Comparison of ENCODE assay signal across 24 cellular contexts in the genomic region with DNA sequence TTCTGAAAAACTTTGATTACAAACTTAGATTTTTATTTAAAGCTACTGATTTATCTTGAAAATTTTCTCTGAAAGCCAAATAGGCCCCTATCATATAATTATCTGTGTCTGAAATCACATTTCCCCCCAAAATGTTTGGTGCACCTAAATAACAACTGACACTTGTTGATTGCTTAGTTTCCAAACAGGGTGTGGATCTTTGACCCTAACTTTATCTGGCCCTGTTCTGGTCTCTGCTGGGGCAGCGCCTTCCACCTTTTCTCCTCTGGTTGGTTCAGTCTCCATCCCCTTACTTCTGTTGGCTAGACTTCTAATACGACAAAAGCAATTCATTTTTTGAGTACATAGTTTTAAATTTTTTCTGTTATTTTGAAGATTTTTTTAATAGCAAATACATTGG. TPM values are rescaled to one million over a fixed set of nuclear protein-coding genes. Genes with fewer than 3 reads are reported as not detected.
A peak's percentile ranks its signal among the peaks of the same experiment; 100 is the strongest.
DNase-seq lines count a peak whose midpoint lies in the region; ATAC-seq, FAIRE-seq and TF ChIP-seq lines count a peak whose summit lies in the region.
"Had no signal": no experiment of that assay in that cellular context is flagged by ENCODE, and none has a peak within 500 bp of the region (broad histone marks: within the 10 kb centered on the region; RNA-seq: fewer than 3 reads in every experiment).

No MANE protein-coding gene starts in this region.

- H3K27ac ChIP-seq in A549 (0 out of 6 replicates have a peak overlapping the region, but pooled peaks of 1 of the 2 experiments have one; percentile 42), ascending aorta (peak overlapping the region; percentile 69 to 84), mesenchymal stem cell (ENCODE audit: low read length, poor library complexity, severe bottlenecking) (no peak overlapping the region), small intestine (ENCODE audit: low read depth in 1 of 2, low read length in 1 of 2) (peak overlapping the region; percentile 57 to 64)
- H3K27ac ChIP-seq: SK-N-MC had no signal

- no peaks in the 10 kb centered on the region for H3K9me3 ChIP-seq in A549
- no peaks in the 10 kb centered on the region for H3K9me3 ChIP-seq in ascending aorta
- no peaks in the 10 kb centered on the region for H3K9me3 ChIP-seq in mesenchymal stem cell (ENCODE audit: control insufficient read depth, low read length)
- no peaks in the 10 kb centered on the region for H3K9me3 ChIP-seq in small intestine (ENCODE audit: control insufficient read depth, low read depth)
- H3K9me3 ChIP-seq in HAP-1, result no peaks in the 10 kb centered on the region

- no peak overlapping the region for H3K18ac ChIP-seq in mesenchymal stem cell (ENCODE audit: low read depth in 1 of 2, low read length in 2 of 2)

- H3K36me3 ChIP-seq in ascending aorta, result no peaks in the 10 kb centered on the region
- H3K36me3 ChIP-seq in mesenchymal stem cell (ENCODE audit: control insufficient read depth in 1 of 2, insufficient read depth in 2 of 2, low read depth in 1 of 2, low read length in 2 of 2), result no peaks in the 10 kb centered on the region
- no peaks in the 10 kb centered on the region for H3K36me3 ChIP-seq in small intestine (ENCODE audit: control insufficient read depth in 2 of 2, insufficient read depth in 2 of 2, low read length in 2 of 2)
- no peaks in the 10 kb centered on the region for H3K36me3 ChIP-seq in HAP-1 (replicated peaks)

- H3K27ac Mint-ChIP-seq in activated CD4-positive, alpha-beta memory T cell treated with anti-CD3 and anti-CD28 coated beads for 36 hours, result no peak overlapping the region
- no peak overlapping the region for H3K27ac Mint-ChIP-seq in natural killer cell
- H3K27ac Mint-ChIP-seq: CD4-positive, alpha-beta T cell had no signal

- H3K4me3 ChIP-seq in A549, result no peak overlapping the region
- H3K4me3 ChIP-seq in ascending aorta, result no peak overlapping the region
- H3K4me3 ChIP-seq in mesenchymal stem cell (ENCODE audit: insufficient read depth in 1 of 2, low read depth in 1 of 2, low read length in 2 of 2), result no peak overlapping the region
- no peak overlapping the region for H3K4me3 ChIP-seq in small intestine (ENCODE audit: low read depth in 1 of 2, low read length in 2 of 2)
- no peak overlapping the region for H3K4me3 ChIP-seq in HAP-1
- H3K4me3 ChIP-seq: K562, SK-N-MC had no signal

- no peak overlapping the region for H3K4me3 Mint-ChIP-seq in activated CD4-positive, alpha-beta memory T cell treated with anti-CD3 and anti-CD28 coated beads for 36 hours
- H3K4me3 Mint-ChIP-seq in activated T-cell treated with anti-CD3 and anti-CD28 coated beads, Interleukin-2, amount 50 U/mL, for 4 hours, result no peak overlapping the region
- no peak overlapping the region for H3K4me3 Mint-ChIP-seq in natural killer cell
- H3K4me3 Mint-ChIP-seq: CD4-positive, alpha-beta T cell had no signal

- no peaks in the 10 kb centered on the region for H3K4me1 Mint-ChIP-seq in activated CD4-positive, alpha-beta memory T cell treated with anti-CD3 and anti-CD28 coated beads for 36 hours (ENCODE audit: low read depth)
- no peaks in the 10 kb centered on the region for H3K4me1 Mint-ChIP-seq in activated T-cell treated with anti-CD3 and anti-CD28 coated beads, Interleukin-2, amount 50 U/mL, for 4 hours (ENCODE audit: low read depth)
- no peaks in the 10 kb centered on the region for H3K4me1 Mint-ChIP-seq in natural killer cell

- no peak overlapping the region for H2AFZ ChIP-seq in mesenchymal stem cell (ENCODE audit: low read depth, low read length)

- peaks cover 15% of the 10 kb centered on the region for H3K4me1 ChIP-seq in A549
- H3K4me1 ChIP-seq in ascending aorta, result peaks cover 0 to 11% of the 10 kb centered on the region in 2 donors
- H3K4me1 ChIP-seq in mesenchymal stem cell (ENCODE audit: control insufficient read depth, insufficient read depth, low read depth, low read length), result peaks cover 3% of the 10 kb centered on the region
- no peaks in the 10 kb centered on the region for H3K4me1 ChIP-seq in small intestine (ENCODE audit: control insufficient read depth in 2 of 2, insufficient read depth in 1 of 2, low read depth in 1 of 2, low read length in 1 of 2)
- no peaks in the 10 kb centered on the region for H3K4me1 ChIP-seq in HAP-1

- no peak overlapping the region for H3K23ac ChIP-seq in mesenchymal stem cell (ENCODE audit: low read length in 2 of 2)

- H2BK15ac ChIP-seq in mesenchymal stem cell (ENCODE audit: low read depth, poor library complexity, severe bottlenecking), result no peak overlapping the region

- no peak for TF ChIP-seq CTCF in A549 (IDR thresholded peaks at IDR 0.05)
- TF ChIP-seq CTCF in ascending aorta (IDR thresholded peaks at IDR 0.05), result no peak
- no peak for TF ChIP-seq CTCF in natural killer cell (IDR thresholded peaks at IDR 0.05)

- no peak overlapping the region for H2BK120ac ChIP-seq in mesenchymal stem cell (ENCODE audit: low read depth, low read length)

- WGBS in A549 (ENCODE audit: missing lambda C conversion rate), result 84% methylated on average over 2 of the region's 2 CpGs
- WGBS in mesenchymal stem cell, result 88% methylated on average over 1 of the region's 2 CpGs
- 29 to 72% (median 37%) methylated on average over 2 of the region's 2 CpGs for WGBS in small intestine, 3 donors

- TF ChIP-seq EP300 in A549 (IDR thresholded peaks at IDR 0.05), result no peak

- intact Hi-C loops in ascending aorta (cut with DNase I), result no loop called here
- intact Hi-C loops in activated CD4-positive, alpha-beta memory T cell treated with anti-CD3 and anti-CD28 coated beads for 36 hours (cut with micrococcal nuclease), result no loop called here
- intact Hi-C loops in natural killer cell (cut with micrococcal nuclease), result no loop called here

- no peak for DNase-seq in A549 (ENCODE audit: low read depth in 1 of 2, low spot score in 1 of 2)
- DNase-seq in ascending aorta (ENCODE audit: low spot score in 2 of 2), result no peak
- DNase-seq in mesenchymal stem cell, result no peak
- peak; percentile 49 for DNase-seq in small intestine
- no peak for DNase-seq in activated CD4-positive, alpha-beta memory T cell treated with anti-CD3 and anti-CD28 coated beads for 36 hours
- DNase-seq in HAP-1 (ENCODE audit: low spot score in 2 of 2), result no peak
- DNase-seq in activated T-cell treated with anti-CD3 and anti-CD28 coated beads, Interleukin-2, amount 50 U/mL, for 4 hours, result no peak
- DNase-seq in natural killer cell, result no peak
- DNase-seq: CD4-positive, alpha-beta T cell; DMS79 treated with DMSO at 0.1 percent for 48 hours; H7; NCI-H1092; NCI-H187 treated with DMSO at 0.1 percent for 48 hours; NCI-H2171; NCI-H446 treated with DMSO at 0.1 percent for 48 hours; NCI-H748 treated with DMSO at 0.1 percent for 48 hours had no signal

- no peaks in the 10 kb centered on the region for H3K79me1 ChIP-seq in mesenchymal stem cell (replicated peaks; ENCODE audit: low read length, poor library complexity, severe bottlenecking)

- no peak for FAIRE-seq in A549 (lab: Jason Lieb, UNC)
- no peak for FAIRE-seq in small intestine (lab: Jason Lieb, UNC)
- FAIRE-seq: A204.1, D721Med, G401.6, GM12891, HTR-8/SVneo, K562 had no signal

- in situ Hi-C loops in HAP-1 (cut with MboI; ENCODE audit: low sequenced_read_pairs), result no loop called here

- no peaks in the 10 kb centered on the region for H3K27me3 Mint-ChIP-seq in activated CD4-positive, alpha-beta memory T cell treated with anti-CD3 and anti-CD28 coated beads for 36 hours
- peaks cover 3% of the 10 kb centered on the region for H3K27me3 Mint-ChIP-seq in activated T-cell treated with anti-CD3 and anti-CD28 coated beads, Interleukin-2, amount 50 U/mL, for 4 hours (ENCODE audit: low read depth)
- peaks cover 12 to 13% of the 10 kb centered on the region in 2 donors for H3K27me3 Mint-ChIP-seq in natural killer cell (ENCODE audit: low read depth in 2 of 2)

- H2AK5ac ChIP-seq in mesenchymal stem cell (ENCODE audit: low read length, severe bottlenecking), result no peak overlapping the region

- POLR2A ChIA-PET in A549 (lab: Yijun Ruan, JAX), result no interaction called here
- POLR2A ChIA-PET in activated CD4-positive, alpha-beta memory T cell treated with anti-CD3 and anti-CD28 coated beads for 36 hours (lab: Charles Lee), result no interaction called here

- no peak overlapping the region for H3K9ac ChIP-seq in mesenchymal stem cell (ENCODE audit: low read length)

- H4K91ac ChIP-seq in mesenchymal stem cell (ENCODE audit: low read length), result no peak overlapping the region

- H2BK5ac ChIP-seq in mesenchymal stem cell (ENCODE audit: low read depth, low read length, poor library complexity, severe bottlenecking), result no peak overlapping the region

- H2BK12ac ChIP-seq in mesenchymal stem cell (ENCODE audit: low read length in 2 of 2), result no peak overlapping the region

- H3K4me2 ChIP-seq in A549, result peak overlapping the region; percentile 58
- H3K4me2 ChIP-seq in mesenchymal stem cell (ENCODE audit: low read length, poor library complexity, severe bottlenecking), result peak overlapping the region; percentile 30

- no peak for TF ChIP-seq RAD21 in A549 (conservative IDR thresholded peaks at IDR 0.05 in 1 of 2, IDR thresholded peaks at IDR 0.05 in 1 of 2)

- H3K4ac ChIP-seq in mesenchymal stem cell (ENCODE audit: low read depth in 1 of 2, low read length in 2 of 2), result no peak overlapping the region

- ATAC-seq in A549, result no peak
- no peak for ATAC-seq in activated T-cell treated with anti-CD3 and anti-CD28 coated beads, Interleukin-2, amount 50 U/mL, for 4 hours
- no peak for ATAC-seq in natural killer cell
- ATAC-seq: K562, Right ventricle myocardium inferior had no signal

- no peak for TF ChIP-seq POLR2A in A549 (IDR thresholded peaks at IDR 0.05; ENCODE audit: low read length)

- H3K14ac ChIP-seq in mesenchymal stem cell (ENCODE audit: low read length in 2 of 2), result no peak overlapping the region

- CTCF ChIA-PET in A549 (lab: Yijun Ruan, JAX), result interaction anchor here (1.2 to 2.8 kb wide), 4 partner anchors 10 to 167 kb away, joined by 3 to 9 read pairs (median 5); a partner anchor contains a TSS
- CTCF ChIA-PET in activated CD4-positive, alpha-beta memory T cell treated with anti-CD3 and anti-CD28 coated beads for 36 hours (lab: Charles Lee), result no interaction called here

- H3K27me3 ChIP-seq in ascending aorta (no peaks in the 10 kb centered on the region), mesenchymal stem cell (ENCODE audit: control insufficient read depth in 1 of 2, insufficient read depth in 1 of 2, low read length in 2 of 2) (no peaks in the 10 kb centered on the region), small intestine (ENCODE audit: control insufficient read depth in 2 of 2, insufficient read depth in 2 of 2, low read length in 2 of 2) (no peaks in the 10 kb centered on the region), HAP-1 (ENCODE audit: low read depth) (no peaks in the 10 kb centered on the region)

- no peaks in the 10 kb centered on the region for H3K9me3 Mint-ChIP-seq in activated CD4-positive, alpha-beta memory T cell treated with anti-CD3 and anti-CD28 coated beads for 36 hours
- H3K9me3 Mint-ChIP-seq in activated T-cell treated with anti-CD3 and anti-CD28 coated beads, Interleukin-2, amount 50 U/mL, for 4 hours, result no peaks in the 10 kb centered on the region
- H3K9me3 Mint-ChIP-seq in natural killer cell, result no peaks in the 10 kb centered on the region
- H3K9me3 Mint-ChIP-seq: CD4-positive, alpha-beta T cell had no signal

- no peaks in the 10 kb centered on the region for H3K36me3 Mint-ChIP-seq in activated CD4-positive, alpha-beta memory T cell treated with anti-CD3 and anti-CD28 coated beads for 36 hours
- no peaks in the 10 kb centered on the region for H3K36me3 Mint-ChIP-seq in activated T-cell treated with anti-CD3 and anti-CD28 coated beads, Interleukin-2, amount 50 U/mL, for 4 hours (ENCODE audit: insufficient read depth)
- H3K36me3 Mint-ChIP-seq in natural killer cell, result no peaks in the 10 kb centered on the region

- no peak overlapping the region for H4K8ac ChIP-seq in mesenchymal stem cell (ENCODE audit: low read length)

RNA-seq across cellular contexts. Expression of a gene that starts 10.2 kb away (rescaled TPM):
- polyA plus RNA-seq in A549 (2011; rRNA removed) (12.1 and 13.0 TPM in 2 replicates), A549 (2017; fragmentation: RNase III; extraction: RNeasy Plus Mini Kit Qiagen cat#74134 plus additional on column Dnase treatment) (6.9 to 8.0 TPM (median 8.0 TPM) in 3 replicates), small intestine (1 to 10 TPM; 5.1 to 6.8 (median 5.6) TPM)
- polyA plus RNA-seq in A549 (2012; cell fraction: cytosol; rRNA removed), result 2.6 and 3.2 TPM in 2 replicates
- polyA plus RNA-seq in A549 (2012; cell fraction: nucleus; rRNA removed), result 2.4 and 3.8 TPM in 2 replicates
- polyA minus RNA-seq in A549 (2011; rRNA and poly(A)+ RNA removed), result 29.0 and 33.1 TPM in 2 replicates
- total RNA-seq in ascending aorta (7.1 TPM), natural killer cell (10 to 100 TPM; 10.6 to 19.6 (median 12.3) TPM)
- 6.9 TPM for polyA plus RNA-seq in mesenchymal stem cell (2013, experiment 1 of 2)
- polyA plus RNA-seq in mesenchymal stem cell (2013, experiment 2 of 2), result 7.2 TPM
- 10 to 100 TPM; 23.8 to 24.7 TPM for total RNA-seq in activated CD4-positive, alpha-beta memory T cell treated with anti-CD3 and anti-CD28 coated beads for 36 hours
- 10 to 100 TPM; 40.5 to 48.2 (median 43.2) TPM for total RNA-seq in activated T-cell treated with anti-CD3 and anti-CD28 coated beads, Interleukin-2, amount 50 U/mL, for 4 hours

RNA-seq across cellular contexts. Expression of a gene that starts 46.9 kb away (rescaled TPM):
- polyA plus RNA-seq in A549 (2011; rRNA removed) (45.0 and 49.7 TPM in 2 replicates), A549 (2017; fragmentation: RNase III; extraction: RNeasy Plus Mini Kit Qiagen cat#74134 plus additional on column Dnase treatment) (22.1 to 26.5 TPM (median 22.6 TPM) in 3 replicates), small intestine (10 to 100 TPM; 19.2 to 25.9 (median 19.4) TPM)
- polyA plus RNA-seq in A549 (2012; cell fraction: cytosol; rRNA removed), result 14.4 and 14.9 TPM in 2 replicates
- 11.1 and 17.2 TPM in 2 replicates for polyA plus RNA-seq in A549 (2012; cell fraction: nucleus; rRNA removed)
- 17.0 and 17.9 TPM in 2 replicates for polyA minus RNA-seq in A549 (2011; rRNA and poly(A)+ RNA removed)
- total RNA-seq in ascending aorta (11.3 TPM), natural killer cell (10 to 100 TPM; 28.8 to 41.1 (median 33.0) TPM)
- polyA plus RNA-seq in mesenchymal stem cell (2013, experiment 1 of 2), result 23.9 TPM
- polyA plus RNA-seq in mesenchymal stem cell (2013, experiment 2 of 2), result 24.6 TPM
- total RNA-seq in activated CD4-positive, alpha-beta memory T cell treated with anti-CD3 and anti-CD28 coated beads for 36 hours, result 10 to 100 TPM; 26.5 to 28.3 TPM
- total RNA-seq in activated T-cell treated with anti-CD3 and anti-CD28 coated beads, Interleukin-2, amount 50 U/mL, for 4 hours, result 10 to 100 TPM; 17.8 to 19.9 (median 18.6) TPM
